14 cellular contexts compared by ENCODE assay signal in the genomic region with DNA sequence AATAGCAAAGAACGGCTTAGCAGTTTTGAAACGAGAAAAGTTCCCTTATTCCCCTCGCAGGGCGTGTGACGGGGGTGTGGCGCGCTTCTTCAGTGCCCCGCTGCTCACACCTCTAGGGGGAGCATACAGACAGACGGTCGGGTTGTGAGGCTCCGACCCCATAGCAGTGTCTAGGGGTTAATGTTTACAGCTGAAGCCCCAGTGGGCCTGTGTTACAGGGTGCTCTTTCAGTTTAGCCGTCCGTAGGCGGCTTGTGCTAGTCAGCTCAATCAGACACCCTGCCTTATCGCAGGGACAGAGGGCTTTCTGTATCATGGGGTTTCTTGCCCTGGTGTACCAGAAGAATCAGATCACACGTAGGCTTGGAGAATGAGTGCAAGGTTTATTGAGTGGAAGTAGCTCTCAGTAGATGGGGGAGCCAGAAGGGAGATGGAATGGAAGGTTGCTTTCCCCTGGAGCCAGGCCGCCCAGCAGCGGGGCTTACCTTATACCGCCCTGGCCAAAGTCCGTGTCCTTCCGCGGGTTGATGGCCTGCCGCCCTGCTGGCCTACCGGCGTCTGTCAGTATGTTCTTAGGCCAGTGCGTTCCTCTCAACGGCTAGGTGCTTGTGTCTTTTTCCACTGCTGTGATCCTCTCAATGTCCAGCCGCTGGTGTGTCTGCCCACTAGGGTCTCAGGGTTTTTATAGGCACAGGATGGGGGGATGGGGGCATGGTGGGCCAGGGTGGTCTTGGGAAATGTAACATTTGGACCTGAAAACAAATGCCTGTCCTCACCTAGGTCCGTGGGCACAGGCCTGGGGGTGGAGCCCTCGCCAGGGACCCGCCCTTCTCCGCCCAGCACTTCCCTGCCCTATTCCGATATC. TPM values are rescaled to one million over a fixed set of nuclear protein-coding genes. Genes with fewer than 3 reads are reported as not detected.
DNase-seq lines count a peak whose midpoint lies in the region; ATAC-seq, FAIRE-seq and TF ChIP-seq lines count a peak whose summit lies in the region.
"Had no signal": no experiment of that assay in that cellular context is flagged by ENCODE, and none has a peak within 500 bp of the region (broad histone marks: within the 10 kb centered on the region; RNA-seq: fewer than 3 reads in every experiment).

No MANE protein-coding gene starts in this region.

- no peak overlapping the region for H3K4me2 ChIP-seq in OCI-LY1 (ENCODE audit: low read length)
- H3K4me2 ChIP-seq in hepatocyte = peak overlapping the region; percentile 61

- ATAC-seq in pancreas (peak in 3 of 4 donors; percentile 26 to 42 (median 31)), GM19395 (IDR thresholded peaks at IDR 0.05; ENCODE audit: unreplicated experiment) (no peak)
- ATAC-seq in activated CD8-positive, alpha-beta memory T cell treated with anti-CD3 and anti-CD28 coated beads, Interleukin-2, amount 10 ng/mL, durations not matched to agents 7 days and 5 days = no peak
- ATAC-seq: gastrocnemius medialis had no signal

- no peak overlapping the region for H3K4me3 ChIP-seq in OCI-LY1 (ENCODE audit: low read depth, low read length, poor library complexity, severe bottlenecking)
- H3K4me3 ChIP-seq in hepatocyte = no peak overlapping the region
- no peak overlapping the region for H3K4me3 ChIP-seq in pancreas
- no peak overlapping the region for H3K4me3 ChIP-seq in tibial nerve
- H3K4me3 ChIP-seq: gastrocnemius medialis had no signal

- no peak for TF ChIP-seq EP300 in tibial nerve (IDR thresholded peaks at IDR 0.05)

- WGBS in hepatocyte (ENCODE audit: low lambda C conversion rate, missing lambda C conversion rate) = 71% methylated on average over 33 of the region's 33 CpGs
- 80 to 81% methylated on average over 33 of the region's 33 CpGs for WGBS in pancreas, 2 donors
- WGBS in tibial nerve, 2 donors = 82 to 85% methylated on average over 28 to 33 of the region's 33 CpGs

- H3K27me3 ChIP-seq in OCI-LY1 (ENCODE audit: insufficient read depth, low read length) (no peaks in the 10 kb centered on the region), hepatocyte (no peaks in the 10 kb centered on the region), pancreas (no peaks in the 10 kb centered on the region), tibial nerve (no peaks in the 10 kb centered on the region)
- H3K27me3 ChIP-seq: gastrocnemius medialis had no signal

- intact Hi-C loops in pancreas (cut with DNase I) = no loop called here

- no peaks in the 10 kb centered on the region for H3K79me2 ChIP-seq in OCI-LY1 (ENCODE audit: insufficient read depth, low read length)
- H3K79me2 ChIP-seq in hepatocyte = no peaks in the 10 kb centered on the region

- H3F3A ChIP-seq in OCI-LY1 (ENCODE audit: insufficient read depth, low read length) = no peaks in the 10 kb centered on the region

- no peak overlapping the region for H3K27ac Mint-ChIP-seq in activated CD8-positive, alpha-beta memory T cell treated with anti-CD3 and anti-CD28 coated beads, Interleukin-2, amount 10 ng/mL, durations not matched to agents 7 days and 5 days
- H3K27ac Mint-ChIP-seq: B cell had no signal

- H3K9me3 ChIP-seq in OCI-LY1 (ENCODE audit: low read length) (no peaks in the 10 kb centered on the region), hepatocyte (ENCODE audit: low read depth) (no peaks in the 10 kb centered on the region), pancreas (no peaks in the 10 kb centered on the region), tibial nerve (peaks cover 0 to 6% (median 0%) of the 10 kb centered on the region in 4 donors)
- H3K9me3 ChIP-seq: gastrocnemius medialis had no signal

- H2AFZ ChIP-seq in OCI-LY1 (ENCODE audit: low read length) (no peak overlapping the region), hepatocyte (peak overlapping the region; percentile 10)

- no peak overlapping the region for H3K9ac ChIP-seq in OCI-LY1 (ENCODE audit: low read length)

- peak; percentile 40; the same call in 1 of the 2 replicates for TF ChIP-seq CTCF in OCI-LY1 (IDR thresholded peaks at IDR 0.05; ENCODE audit: low read length)
- no peak for TF ChIP-seq CTCF in hepatocyte (IDR thresholded peaks at IDR 0.05; ENCODE audit: poor library complexity)
- no peak for TF ChIP-seq CTCF in pancreas (IDR thresholded peaks at IDR 0.05)
- TF ChIP-seq CTCF in tibial nerve (IDR thresholded peaks at IDR 0.05) = no peak

- H3K4me1 Mint-ChIP-seq in activated CD8-positive, alpha-beta memory T cell treated with anti-CD3 and anti-CD28 coated beads, Interleukin-2, amount 10 ng/mL, durations not matched to agents 7 days and 5 days = no peaks in the 10 kb centered on the region
- H3K4me1 Mint-ChIP-seq: B cell had no signal

- H3K36me3 ChIP-seq in OCI-LY1 (ENCODE audit: insufficient read depth, low read length) (no peaks in the 10 kb centered on the region), hepatocyte (replicated peaks; ENCODE audit: insufficient read depth, low read depth) (no peaks in the 10 kb centered on the region), pancreas (no peaks in the 10 kb centered on the region), tibial nerve (no peaks in the 10 kb centered on the region)
- H3K36me3 ChIP-seq: gastrocnemius medialis had no signal

- H3K27ac ChIP-seq in OCI-LY1 (ENCODE audit: low read depth, low read length, poor library complexity, severe bottlenecking) = no peak overlapping the region
- H3K27ac ChIP-seq in hepatocyte = peak overlapping the region; percentile 81
- no peak overlapping the region for H3K27ac ChIP-seq in pancreas
- H3K27ac ChIP-seq in tibial nerve = no peak overlapping the region
- H3K27ac ChIP-seq: gastrocnemius medialis had no signal

- CTCF ChIA-PET in activated CD8-positive, alpha-beta memory T cell treated with anti-CD3 and anti-CD28 coated beads, Interleukin-2, amount 10 ng/mL, durations not matched to agents 7 days and 5 days (lab: Charles Lee) = interaction anchor here (1.3 kb wide), 1 partner anchor 58 kb away, joined by 3 read pairs; no protein-coding TSS in a partner anchor

- no peak for TF ChIP-seq POLR2A in tibial nerve (IDR thresholded peaks at IDR 0.05)

- no peak overlapping the region for H3K4me3 Mint-ChIP-seq in activated CD8-positive, alpha-beta memory T cell treated with anti-CD3 and anti-CD28 coated beads, Interleukin-2, amount 10 ng/mL, durations not matched to agents 7 days and 5 days
- H3K4me3 Mint-ChIP-seq: B cell had no signal

- no peaks in the 10 kb centered on the region for H3K9me3 Mint-ChIP-seq in activated CD8-positive, alpha-beta memory T cell treated with anti-CD3 and anti-CD28 coated beads, Interleukin-2, amount 10 ng/mL, durations not matched to agents 7 days and 5 days (ENCODE audit: low read depth)

- DNase-seq in ELF-1 (ENCODE audit: low read depth, low spot score) = peak; percentile 63
- DNase-seq in hepatocyte (ENCODE audit: low spot score) = peak; percentile 61
- DNase-seq in pancreas = peak in 1 of 6 donors; percentile 44
- DNase-seq in activated CD8-positive, alpha-beta memory T cell treated with anti-CD3 and anti-CD28 coated beads, Interleukin-2, amount 10 ng/mL, durations not matched to agents 7 days and 5 days = no peak
- DNase-seq in NCI-H1105 treated with DMSO at 0.1 percent for 48 hours (lab: John Stamatoyannopoulos, UW) = no peak
- no peak for DNase-seq in tibial nerve (ENCODE audit: low spot score in 2 of 2)
- DNase-seq: activated CD4-positive, alpha-beta T cell treated with anti-CD3 and anti-CD28 coated beads, Interleukin-2, amount 50 U/mL, for 48 hours; gastrocnemius medialis; NCI-H1694; occipital lobe; SW 1271 had no signal

- no peak for FAIRE-seq in pancreas (lab: Jason Lieb, UNC)

- H3K9me2 ChIP-seq in OCI-LY1 (ENCODE audit: low read depth, low read length) = no peaks in the 10 kb centered on the region
- no peaks in the 10 kb centered on the region for H3K9me2 ChIP-seq in hepatocyte (replicated peaks; ENCODE audit: insufficient read depth)

- H4K20me1 ChIP-seq in OCI-LY1 (ENCODE audit: insufficient read depth, low read length) = no peaks in the 10 kb centered on the region
- no peaks in the 10 kb centered on the region for H4K20me1 ChIP-seq in hepatocyte (ENCODE audit: insufficient read depth, poor library complexity, severe bottlenecking)

- peaks cover 6% of the 10 kb centered on the region for H3K27me3 Mint-ChIP-seq in activated CD8-positive, alpha-beta memory T cell treated with anti-CD3 and anti-CD28 coated beads, Interleukin-2, amount 10 ng/mL, durations not matched to agents 7 days and 5 days

- H3K36me3 Mint-ChIP-seq in activated CD8-positive, alpha-beta memory T cell treated with anti-CD3 and anti-CD28 coated beads, Interleukin-2, amount 10 ng/mL, durations not matched to agents 7 days and 5 days = no peaks in the 10 kb centered on the region

- no peaks in the 10 kb centered on the region for H3K4me1 ChIP-seq in OCI-LY1 (ENCODE audit: insufficient read depth, low read length, severe bottlenecking)
- peaks cover 24% of the 10 kb centered on the region for H3K4me1 ChIP-seq in hepatocyte (ENCODE audit: insufficient read depth)
- H3K4me1 ChIP-seq in pancreas = peaks cover 0 to 15% (median 5%) of the 10 kb centered on the region in 3 donors
- H3K4me1 ChIP-seq in tibial nerve = peaks cover 0 to 5% (median 0%) of the 10 kb centered on the region in 4 donors
- H3K4me1 ChIP-seq: gastrocnemius medialis had no signal

RNA-seq across cellular contexts. Expression of a gene that starts 32.2 kb away (rescaled TPM):
- total RNA-seq in hepatocyte (7.7 TPM in 2 replicates), pancreas (1 to 10 TPM; 1.9 to 6.3 (median 3.3) TPM), tibial nerve (1 to 10 TPM in 2 of 4 donors, under 1 TPM in 1, not detected in 1; 0.42 to 5.0 (median 3.3) TPM)
- polyA plus RNA-seq in hepatocyte (5.2 and 9.2 TPM in 2 replicates), pancreas (1 to 10 TPM; 2.1 to 5.2 TPM)
- not detected for total RNA-seq in activated CD8-positive, alpha-beta memory T cell treated with anti-CD3 and anti-CD28 coated beads, Interleukin-2, amount 10 ng/mL, durations not matched to agents 7 days and 5 days

Comparison
In these comparisons a context has a peak if more than half of its experiments do, and no peak if none do; other contexts are left out.
1. DNase-seq: peak in ELF-1 (single experiment) and hepatocyte (single experiment); none in activated CD8-positive, alpha-beta memory T cell treated with anti-CD3 and anti-CD28 coated beads, Interleukin-2, amount 10 ng/mL, durations not matched to agents 7 days and 5 days (single experiment), NCI-H1105 treated with DMSO at 0.1 percent for 48 hours (single experiment) and tibial nerve (0 of 2).
2. ATAC-seq: peak in pancreas (3 of 4); none in GM19395 (single experiment) and activated CD8-positive, alpha-beta memory T cell treated with anti-CD3 and anti-CD28 coated beads, Interleukin-2, amount 10 ng/mL, durations not matched to agents 7 days and 5 days (single experiment).